In the genomic region with DNA sequence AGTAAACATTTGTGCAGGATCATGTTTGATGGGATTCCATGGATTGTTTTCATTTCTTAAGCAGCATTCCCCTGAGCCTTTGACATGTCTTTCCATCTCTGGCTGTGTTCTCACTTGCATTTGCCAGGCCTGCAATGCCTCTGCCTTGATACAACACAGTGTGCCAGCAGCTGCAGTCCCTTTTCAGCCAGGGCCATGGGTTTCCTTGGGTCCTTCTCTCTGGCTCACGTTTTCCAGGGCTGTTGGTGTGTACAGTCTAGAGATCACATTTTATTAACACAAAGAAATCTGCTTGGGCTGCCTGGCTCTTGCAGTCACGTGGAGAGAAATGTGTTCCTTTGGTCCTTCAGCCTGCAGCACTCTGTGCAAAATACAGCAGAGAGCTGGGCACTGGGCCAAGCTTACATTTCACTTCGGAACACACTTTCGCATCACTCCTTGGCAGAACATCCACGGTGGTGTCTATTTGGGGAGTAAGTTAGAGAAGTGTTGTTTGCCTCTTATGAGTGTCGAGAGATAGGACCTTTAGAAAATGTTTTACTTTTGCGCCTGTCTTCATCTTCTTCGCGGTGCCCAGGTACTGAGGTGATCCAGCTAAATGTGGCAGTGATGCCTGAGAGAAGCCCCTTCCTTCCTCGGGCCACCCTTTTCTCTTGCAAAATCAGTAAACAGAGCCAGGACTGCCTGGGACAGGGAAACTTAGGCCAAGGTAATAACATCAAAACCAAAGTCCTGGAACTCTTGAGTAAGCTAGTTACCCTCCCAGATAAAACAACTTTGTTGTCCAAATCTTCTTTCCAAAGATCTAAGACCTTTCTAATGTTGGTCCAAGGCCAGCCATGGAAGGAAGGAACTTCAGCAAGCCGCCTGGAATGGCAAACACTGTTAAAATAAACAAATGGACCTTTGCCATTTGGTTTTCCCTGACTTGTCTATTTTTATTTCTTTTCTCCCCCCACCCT, we compare ENCODE assay signal across 1 cellular context.
TF ChIP-seq lines count a peak whose summit lies in the region.

No MANE protein-coding gene starts in this region.

TF ChIP-seq in HepG2, 621 proteins besides CTCF, POLR2A, EP300 and RAD21 (continued from another document and continues in another):
- TF ChIP-seq, protein P1, sequence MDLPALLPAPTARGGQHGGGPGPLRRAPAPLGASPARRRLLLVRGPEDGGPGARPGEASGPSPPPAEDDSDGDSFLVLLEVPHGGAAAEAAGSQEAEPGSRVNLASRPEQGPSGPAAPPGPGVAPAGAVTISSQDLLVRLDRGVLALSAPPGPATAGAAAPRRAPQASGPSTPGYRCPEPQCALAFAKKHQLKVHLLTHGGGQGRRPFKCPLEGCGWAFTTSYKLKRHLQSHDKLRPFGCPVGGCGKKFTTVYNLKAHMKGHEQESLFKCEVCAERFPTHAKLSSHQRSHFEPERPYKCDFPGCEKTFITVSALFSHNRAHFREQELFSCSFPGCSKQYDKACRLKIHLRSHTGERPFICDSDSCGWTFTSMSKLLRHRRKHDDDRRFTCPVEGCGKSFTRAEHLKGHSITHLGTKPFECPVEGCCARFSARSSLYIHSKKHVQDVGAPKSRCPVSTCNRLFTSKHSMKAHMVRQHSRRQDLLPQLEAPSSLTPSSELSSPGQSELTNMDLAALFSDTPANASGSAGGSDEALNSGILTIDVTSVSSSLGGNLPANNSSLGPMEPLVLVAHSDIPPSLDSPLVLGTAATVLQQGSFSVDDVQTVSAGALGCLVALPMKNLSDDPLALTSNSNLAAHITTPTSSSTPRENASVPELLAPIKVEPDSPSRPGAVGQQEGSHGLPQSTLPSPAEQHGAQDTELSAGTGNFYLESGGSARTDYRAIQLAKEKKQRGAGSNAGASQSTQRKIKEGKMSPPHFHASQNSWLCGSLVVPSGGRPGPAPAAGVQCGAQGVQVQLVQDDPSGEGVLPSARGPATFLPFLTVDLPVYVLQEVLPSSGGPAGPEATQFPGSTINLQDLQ (CRISPR knock-in tag; IDR thresholded peaks at IDR 0.05), result peak; percentile 56
- TF ChIP-seq, protein P2, sequence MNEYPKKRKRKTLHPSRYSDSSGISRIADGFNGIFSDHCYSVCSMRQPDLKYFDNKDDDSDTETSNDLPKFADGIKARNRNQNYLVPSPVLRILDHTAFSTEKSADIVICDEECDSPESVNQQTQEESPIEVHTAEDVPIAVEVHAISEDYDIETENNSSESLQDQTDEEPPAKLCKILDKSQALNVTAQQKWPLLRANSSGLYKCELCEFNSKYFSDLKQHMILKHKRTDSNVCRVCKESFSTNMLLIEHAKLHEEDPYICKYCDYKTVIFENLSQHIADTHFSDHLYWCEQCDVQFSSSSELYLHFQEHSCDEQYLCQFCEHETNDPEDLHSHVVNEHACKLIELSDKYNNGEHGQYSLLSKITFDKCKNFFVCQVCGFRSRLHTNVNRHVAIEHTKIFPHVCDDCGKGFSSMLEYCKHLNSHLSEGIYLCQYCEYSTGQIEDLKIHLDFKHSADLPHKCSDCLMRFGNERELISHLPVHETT (CRISPR knock-in tag; conservative IDR thresholded peaks at IDR 0.05), result 0 out of 2 replicates have a peak, but pooled peaks have one; percentile 37
- TF ChIP-seq GRHL1 (CRISPR knock-in tag; conservative IDR thresholded peaks at IDR 0.05) (no peak), IRF1 (CRISPR knock-in tag; IDR thresholded peaks at IDR 0.05; ENCODE audit: low read depth) (no peak), PLRG1 (conservative IDR thresholded peaks at IDR 0.05) (no peak), BRCA1 (CRISPR knock-in tag; IDR thresholded peaks at IDR 0.05) (no peak; the same call in none of the 2 replicates), ZMYM4 (CRISPR knock-in tag; IDR thresholded peaks at IDR 0.05) (peak; percentile 49), ZNF619 (CRISPR knock-in tag; IDR thresholded peaks at IDR 0.05) (0 out of 2 replicates have a peak, but pooled peaks have one; percentile 6), ZNF20 (CRISPR knock-in tag; IDR thresholded peaks at IDR 0.05) (no peak; the same call in 1 of the 2 replicates), SOX5 (CRISPR knock-in tag; IDR thresholded peaks at IDR 0.05; ENCODE audit: borderline replicate concordance) (peak; percentile 89), BRD4 (CRISPR knock-in tag; IDR thresholded peaks at IDR 0.05) (peak; percentile 85; the same call in 1 of the 2 replicates), ZNF597 (CRISPR knock-in tag; IDR thresholded peaks at IDR 0.05) (no peak), HMG20A (CRISPR knock-in tag; IDR thresholded peaks at IDR 0.05; ENCODE audit: borderline replicate concordance) (peak; percentile 91), ZNF546 (CRISPR knock-in tag; conservative IDR thresholded peaks at IDR 0.05) (peak; percentile 65; the same call in 1 of the 2 replicates), ZFYVE20 (CRISPR knock-in tag; IDR thresholded peaks at IDR 0.05; ENCODE audit: borderline replicate concordance, low read depth) (no peak), RFXANK (CRISPR knock-in tag; IDR thresholded peaks at IDR 0.05) (no peak; the same call in 1 of the 2 replicates), ONECUT2 (CRISPR knock-in tag; IDR thresholded peaks at IDR 0.05) (peak; percentile 65), ZNF367 (CRISPR knock-in tag; IDR thresholded peaks at IDR 0.05; ENCODE audit: borderline replicate concordance) (no peak), JUN (CRISPR knock-in tag; IDR thresholded peaks at IDR 0.05) (peak; percentile 68), IKZF4 (CRISPR knock-in tag; IDR thresholded peaks at IDR 0.05; ENCODE audit: borderline replicate concordance, low read depth, not compliant biosample characterization) (no peak), ZSCAN29 (CRISPR knock-in tag; conservative IDR thresholded peaks at IDR 0.05) (no peak; the same call in none of the 2 replicates), ZNF710 (CRISPR knock-in tag; IDR thresholded peaks at IDR 0.05; ENCODE audit: borderline replicate concordance) (peak; percentile 94), ZSCAN31 (CRISPR knock-in tag; IDR thresholded peaks at IDR 0.05; ENCODE audit: low read depth) (peak; percentile 70), ZNF431 (CRISPR knock-in tag; IDR thresholded peaks at IDR 0.05; ENCODE audit: borderline replicate concordance, low read depth) (peak; percentile 53; the same call in 1 of the 2 replicates), ZFP1 (CRISPR knock-in tag; IDR thresholded peaks at IDR 0.05) (peak; percentile 73; the same call in 1 of the 2 replicates), PHF5A (CRISPR knock-in tag; IDR thresholded peaks at IDR 0.05; ENCODE audit: low read depth, unreplicated experiment) (peak; percentile 64), SRF (IDR thresholded peaks at IDR 0.05; ENCODE audit: low read depth, low read length) (no peak), ZNF7 (CRISPR knock-in tag; IDR thresholded peaks at IDR 0.05) (peak; percentile 80), ZNF564 (CRISPR knock-in tag; IDR thresholded peaks at IDR 0.05) (peak; percentile 41; the same call in 1 of the 2 replicates), ATF5 (CRISPR knock-in tag; IDR thresholded peaks at IDR 0.05; ENCODE audit: low read depth) (no peak)
- TF ChIP-seq, protein P3, sequence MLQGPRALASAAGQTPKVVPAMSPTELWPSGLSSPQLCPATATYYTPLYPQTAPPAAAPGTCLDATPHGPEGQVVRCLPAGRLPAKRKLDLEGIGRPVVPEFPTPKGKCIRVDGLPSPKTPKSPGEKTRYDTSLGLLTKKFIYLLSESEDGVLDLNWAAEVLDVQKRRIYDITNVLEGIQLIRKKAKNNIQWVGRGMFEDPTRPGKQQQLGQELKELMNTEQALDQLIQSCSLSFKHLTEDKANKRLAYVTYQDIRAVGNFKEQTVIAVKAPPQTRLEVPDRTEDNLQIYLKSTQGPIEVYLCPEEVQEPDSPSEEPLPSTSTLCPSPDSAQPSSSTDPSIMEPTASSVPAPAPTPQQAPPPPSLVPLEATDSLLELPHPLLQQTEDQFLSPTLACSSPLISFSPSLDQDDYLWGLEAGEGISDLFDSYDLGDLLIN (CRISPR knock-in tag; IDR thresholded peaks at IDR 0.05; ENCODE audit: borderline replicate concordance), result no peak
- TF ChIP-seq, protein P4, sequence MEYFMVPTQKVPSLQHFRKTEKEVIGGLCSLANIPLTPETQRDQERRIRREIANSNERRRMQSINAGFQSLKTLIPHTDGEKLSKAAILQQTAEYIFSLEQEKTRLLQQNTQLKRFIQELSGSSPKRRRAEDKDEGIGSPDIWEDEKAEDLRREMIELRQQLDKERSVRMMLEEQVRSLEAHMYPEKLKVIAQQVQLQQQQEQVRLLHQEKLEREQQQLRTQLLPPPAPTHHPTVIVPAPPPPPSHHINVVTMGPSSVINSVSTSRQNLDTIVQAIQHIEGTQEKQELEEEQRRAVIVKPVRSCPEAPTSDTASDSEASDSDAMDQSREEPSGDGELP (IDR thresholded peaks at IDR 0.05; ENCODE audit: borderline replicate concordance, low read depth), result peak; percentile 76; the same call in 1 of the 2 replicates
- TF ChIP-seq, protein P5, sequence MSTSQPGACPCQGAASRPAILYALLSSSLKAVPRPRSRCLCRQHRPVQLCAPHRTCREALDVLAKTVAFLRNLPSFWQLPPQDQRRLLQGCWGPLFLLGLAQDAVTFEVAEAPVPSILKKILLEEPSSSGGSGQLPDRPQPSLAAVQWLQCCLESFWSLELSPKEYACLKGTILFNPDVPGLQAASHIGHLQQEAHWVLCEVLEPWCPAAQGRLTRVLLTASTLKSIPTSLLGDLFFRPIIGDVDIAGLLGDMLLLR (CRISPR knock-in tag; IDR thresholded peaks at IDR 0.05), result no peak
- TF ChIP-seq, protein P6, sequence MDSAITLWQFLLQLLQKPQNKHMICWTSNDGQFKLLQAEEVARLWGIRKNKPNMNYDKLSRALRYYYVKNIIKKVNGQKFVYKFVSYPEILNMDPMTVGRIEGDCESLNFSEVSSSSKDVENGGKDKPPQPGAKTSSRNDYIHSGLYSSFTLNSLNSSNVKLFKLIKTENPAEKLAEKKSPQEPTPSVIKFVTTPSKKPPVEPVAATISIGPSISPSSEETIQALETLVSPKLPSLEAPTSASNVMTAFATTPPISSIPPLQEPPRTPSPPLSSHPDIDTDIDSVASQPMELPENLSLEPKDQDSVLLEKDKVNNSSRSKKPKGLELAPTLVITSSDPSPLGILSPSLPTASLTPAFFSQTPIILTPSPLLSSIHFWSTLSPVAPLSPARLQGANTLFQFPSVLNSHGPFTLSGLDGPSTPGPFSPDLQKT (CRISPR knock-in tag; IDR thresholded peaks at IDR 0.05; ENCODE audit: borderline replicate concordance), result no peak
- TF ChIP-seq, protein P7, sequence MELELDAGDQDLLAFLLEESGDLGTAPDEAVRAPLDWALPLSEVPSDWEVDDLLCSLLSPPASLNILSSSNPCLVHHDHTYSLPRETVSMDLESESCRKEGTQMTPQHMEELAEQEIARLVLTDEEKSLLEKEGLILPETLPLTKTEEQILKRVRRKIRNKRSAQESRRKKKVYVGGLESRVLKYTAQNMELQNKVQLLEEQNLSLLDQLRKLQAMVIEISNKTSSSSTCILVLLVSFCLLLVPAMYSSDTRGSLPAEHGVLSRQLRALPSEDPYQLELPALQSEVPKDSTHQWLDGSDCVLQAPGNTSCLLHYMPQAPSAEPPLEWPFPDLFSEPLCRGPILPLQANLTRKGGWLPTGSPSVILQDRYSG (CRISPR knock-in tag; IDR thresholded peaks at IDR 0.05), result no peak
- TF ChIP-seq, protein P8, sequence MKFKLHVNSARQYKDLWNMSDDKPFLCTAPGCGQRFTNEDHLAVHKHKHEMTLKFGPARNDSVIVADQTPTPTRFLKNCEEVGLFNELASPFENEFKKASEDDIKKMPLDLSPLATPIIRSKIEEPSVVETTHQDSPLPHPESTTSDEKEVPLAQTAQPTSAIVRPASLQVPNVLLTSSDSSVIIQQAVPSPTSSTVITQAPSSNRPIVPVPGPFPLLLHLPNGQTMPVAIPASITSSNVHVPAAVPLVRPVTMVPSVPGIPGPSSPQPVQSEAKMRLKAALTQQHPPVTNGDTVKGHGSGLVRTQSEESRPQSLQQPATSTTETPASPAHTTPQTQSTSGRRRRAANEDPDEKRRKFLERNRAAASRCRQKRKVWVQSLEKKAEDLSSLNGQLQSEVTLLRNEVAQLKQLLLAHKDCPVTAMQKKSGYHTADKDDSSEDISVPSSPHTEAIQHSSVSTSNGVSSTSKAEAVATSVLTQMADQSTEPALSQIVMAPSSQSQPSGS (CRISPR knock-in tag; IDR thresholded peaks at IDR 0.05), result peak; percentile 97
